In genomic region chr6:116010400-116011095, GRCh38 we compare ENCODE assay signal across 8 cellular contexts. TPM values are rescaled to one million over a fixed set of nuclear protein-coding genes. Genes with fewer than 3 reads are reported as not detected.
DNase-seq lines count a peak whose midpoint lies in the region; ATAC-seq, FAIRE-seq and TF ChIP-seq lines count a peak whose summit lies in the region.

No MANE protein-coding gene starts in this region.

- no peak overlapping the region for H3K4ac ChIP-seq in trophoblast cell (ENCODE audit: low read depth, low read length)

- peaks cover 10% of the 10 kb centered on the region for H3K4me1 Mint-ChIP-seq in Caco-2 (ENCODE audit: low read depth, unreplicated experiment)

- no peak overlapping the region for H2BK5ac ChIP-seq in trophoblast cell (ENCODE audit: low read depth, low read length, poor library complexity)

- FAIRE-seq in HTR-8/SVneo (lab: Jason Lieb, UNC), result no peak

- H3K36me3 Mint-ChIP-seq in Caco-2 (ENCODE audit: insufficient read depth, unreplicated experiment), result no peaks in the 10 kb centered on the region

- peak; percentile 78 to 87 for TF ChIP-seq CTCF in Caco-2 (IDR thresholded peaks at IDR 0.05; ENCODE audit: insufficient read depth in 1 of 2, low read depth in 1 of 2, low read length in 1 of 2, severe bottlenecking in 1 of 2, unreplicated experiment in 1 of 2)
- TF ChIP-seq CTCF in Panc1 (IDR thresholded peaks at IDR 0.05), result peak; percentile 95

- peak; percentile 58 to 69 for DNase-seq in Caco-2
- peak; percentile 12 for DNase-seq in HTR-8/SVneo (ENCODE audit: insufficient read length, low spot score)
- DNase-seq in Panc1 (ENCODE audit: low read depth, low spot score), result peak; percentile 62
- peak; percentile 75 for DNase-seq in activated effector memory CD4-positive, alpha-beta T cell treated with anti-CD3 and anti-CD28 coated beads, Interleukin-2, amount 50 U/mL, for 16 hours
- peak; percentile 58 for DNase-seq in glomerular endothelial cell (ENCODE audit: extremely low read depth, low read depth, low spot score)
- peak; percentile 43 to 77 for DNase-seq in trophoblast cell
- DNase-seq in cortex of kidney (lab: John Stamatoyannopoulos, UW), result no peak

- H3K4me1 ChIP-seq in Caco-2 (peaks cover under 1% of the 10 kb centered on the region), Panc1 (ENCODE audit: control insufficient read depth, insufficient read depth, low read length) (0 out of 2 replicates have a peak, but pooled peaks cover 3% of the 10 kb centered on the region), trophoblast cell (ENCODE audit: control insufficient read depth in 1 of 2, insufficient read depth in 2 of 2, low read length in 2 of 2) (no peaks in the 10 kb centered on the region)

- no peak overlapping the region for H3K18ac ChIP-seq in trophoblast cell (ENCODE audit: low read length)

- intact Hi-C loops in Caco-2 (cut with micrococcal nuclease; ENCODE audit: unreplicated experiment) (loop anchor here (1.0 to 10.0 kb wide), 3 partner anchors 50 to 244 kb away; partner anchors contain the start of genes FRK and TSPYL4), Panc1 (cut with micrococcal nuclease; ENCODE audit: unreplicated experiment) (loop anchor here (1.0 kb wide), 1 partner anchor 87 kb away; no protein-coding TSS in a partner anchor)

- H3K4me3 ChIP-seq in Caco-2 (ENCODE audit: low read depth, low read length), result no peak overlapping the region
- H3K4me3 ChIP-seq in Panc1 (ENCODE audit: low read depth in 2 of 2, low read length in 2 of 2), result no peak overlapping the region
- no peak overlapping the region for H3K4me3 ChIP-seq in trophoblast cell (ENCODE audit: low read depth, low read length)

- H4K12ac ChIP-seq in trophoblast cell (ENCODE audit: low read depth, low read length), result no peak overlapping the region

- no peak overlapping the region for H4K91ac ChIP-seq in trophoblast cell (ENCODE audit: low read depth, low read length)

- no peak overlapping the region for H2BK120ac ChIP-seq in trophoblast cell (ENCODE audit: insufficient read depth, low read length, poor library complexity)

- no peak overlapping the region for H3K27ac ChIP-seq in Panc1 (ENCODE audit: low read length)
- no peak overlapping the region for H3K27ac ChIP-seq in trophoblast cell (ENCODE audit: low read depth, low read length)

- no peaks in the 10 kb centered on the region for H3K79me2 ChIP-seq in trophoblast cell (ENCODE audit: control insufficient read depth, insufficient read depth, low read length, poor library complexity)

- in situ Hi-C loops in Panc1 (cut with HindIII; ENCODE audit: low pct_unique_long_range_greater_than_20kb, low sequenced_read_pairs), result no loop called here

- H3K27me3 ChIP-seq in Caco-2 (replicated peaks; ENCODE audit: control insufficient read depth, insufficient read depth, low read length), result no peaks in the 10 kb centered on the region
- H3K27me3 ChIP-seq in Panc1 (ENCODE audit: control insufficient read depth, insufficient read depth, low read length), result no peaks in the 10 kb centered on the region
- no peaks in the 10 kb centered on the region for H3K27me3 ChIP-seq in trophoblast cell (ENCODE audit: insufficient read depth, low read length)

- CTCF ChIA-PET in Caco-2 (lab: Charles Lee) (interaction anchor here (0.6 to 2.6 kb wide), 12 partner anchors 8 to 1077 kb away, joined by 3 to 28 read pairs (median 3); partner anchors contain the start of genes FRK and NT5DC1), Panc1 (lab: Charles Lee) (interaction anchor here (0.7 to 1.5 kb wide), 7 partner anchors 50 to 106 kb away, joined by 3 to 10 read pairs (median 4); partner anchors contain the start of genes FRK and NT5DC1)

- H3K9me3 ChIP-seq in Caco-2, result no peaks in the 10 kb centered on the region
- H3K9me3 ChIP-seq in Panc1 (ENCODE audit: control insufficient read depth, insufficient read depth, low read depth, low read length), result no peaks in the 10 kb centered on the region
- no peaks in the 10 kb centered on the region for H3K9me3 ChIP-seq in trophoblast cell (ENCODE audit: insufficient read depth, low read depth, low read length)

- no peak overlapping the region for H2AK5ac ChIP-seq in trophoblast cell (ENCODE audit: low read length)

- BruUV-seq in Caco-2 (replicated peaks; lab: Mats Ljungman, UMichigan) (no TSS peak), Panc1 (replicated peaks; lab: Mats Ljungman, UMichigan) (no TSS peak)

- H3K4me2 ChIP-seq in trophoblast cell (ENCODE audit: low read length), result no peak overlapping the region

- no peak overlapping the region for H3K27ac Mint-ChIP-seq in Caco-2 (ENCODE audit: unreplicated experiment)

- no peak overlapping the region for H3K4me3 Mint-ChIP-seq in Caco-2 (ENCODE audit: unreplicated experiment)

- no peaks in the 10 kb centered on the region for H3K79me1 ChIP-seq in trophoblast cell (ENCODE audit: low read length)

- no CpG with 5 or more reads among the region's 5 CpGs for WGBS in trophoblast cell (ENCODE audit: extremely low coverage, insufficient coverage, insufficient read length)

- H3K14ac ChIP-seq in trophoblast cell (ENCODE audit: low read length), result no peak overlapping the region

- no peak overlapping the region for H2BK12ac ChIP-seq in trophoblast cell (ENCODE audit: low read length)

- H3K23ac ChIP-seq in trophoblast cell (ENCODE audit: low read length), result no peak overlapping the region

- H3K9ac ChIP-seq in trophoblast cell (ENCODE audit: low read length), result no peak overlapping the region

- no peak overlapping the region for H2AFZ ChIP-seq in trophoblast cell (ENCODE audit: insufficient read depth, low read length, poor library complexity)

- POLR2A ChIA-PET in Caco-2 (lab: Charles Lee), result no interaction called here
- POLR2A ChIA-PET in Panc1 (lab: Charles Lee), result no interaction called here

- H3K27me3 Mint-ChIP-seq in Caco-2 (ENCODE audit: insufficient read depth, unreplicated experiment), result no peaks in the 10 kb centered on the region

- no peak overlapping the region for H4K8ac ChIP-seq in trophoblast cell (ENCODE audit: low read depth, low read length)

- no peaks in the 10 kb centered on the region for H3K9me3 Mint-ChIP-seq in Caco-2 (ENCODE audit: unreplicated experiment)

- ATAC-seq in GM19452 (IDR thresholded peaks at IDR 0.05; ENCODE audit: unreplicated experiment), result peak; percentile 44
- ATAC-seq in Panc1, result peak; percentile 92

- H3K36me3 ChIP-seq in Caco-2 (ENCODE audit: control insufficient read depth, insufficient read depth, low read length) (no peaks in the 10 kb centered on the region), Panc1 (ENCODE audit: control insufficient read depth, insufficient read depth, low read length) (no peaks in the 10 kb centered on the region), trophoblast cell (ENCODE audit: control insufficient read depth in 1 of 2, insufficient read depth in 2 of 2, low read length in 2 of 2) (no peaks in the 10 kb centered on the region)

RNA-seq across cellular contexts. Expression of gene FRK, which starts 50.1 kb away (rescaled TPM):
- total RNA-seq in Caco-2 (2022) (7.3 and 8.4 TPM in 2 replicates), Panc1 (2021; ENCODE audit: unreplicated experiment) (2.5 TPM), glomerular endothelial cell (0.06 and 0.53 TPM in 2 replicates)
- polyA plus RNA-seq in Panc1 (2012; ENCODE audit: insufficient read length), result 0.16 TPM
- polyA plus RNA-seq in trophoblast cell (2013), result 0.19 and 0.21 TPM in 2 replicates
